In genomic region chr16:17224859-17225258, GRCh38 we compare ENCODE assay signal across 8 cellular contexts.
DNase-seq lines count a peak whose midpoint lies in the region; ATAC-seq and TF ChIP-seq lines count a peak whose summit lies in the region.

No MANE protein-coding gene starts in this region.

- H3K27ac ChIP-seq in naive thymus-derived CD4-positive, alpha-beta T cell (ENCODE audit: low read depth, low read length) = no peak overlapping the region

- H3K27me3 Mint-ChIP-seq in brain = no peaks in the 10 kb centered on the region
- H3K27me3 Mint-ChIP-seq in naive thymus-derived CD4-positive, alpha-beta T cell = no peaks in the 10 kb centered on the region

- POLR2A ChIA-PET in naive thymus-derived CD4-positive, alpha-beta T cell (lab: Charles Lee) = no interaction called here

- H3K4me1 ChIP-seq in naive thymus-derived CD4-positive, alpha-beta T cell (ENCODE audit: control insufficient read depth in 2 of 2, insufficient read depth in 2 of 2, low read length in 2 of 2) = no peaks in the 10 kb centered on the region

- no peaks in the 10 kb centered on the region for H3K27me3 ChIP-seq in naive thymus-derived CD4-positive, alpha-beta T cell (ENCODE audit: control insufficient read depth in 2 of 2, insufficient read depth in 2 of 2, low read length in 2 of 2)

- intact Hi-C loops in naive thymus-derived CD4-positive, alpha-beta T cell (cut with micrococcal nuclease) = no loop called here

- H3K36me3 ChIP-seq in naive thymus-derived CD4-positive, alpha-beta T cell (ENCODE audit: control insufficient read depth in 2 of 3, insufficient read depth in 3 of 3, low read length in 3 of 3) = no peaks in the 10 kb centered on the region

- H3K36me3 Mint-ChIP-seq in brain = peaks cover 9% of the 10 kb centered on the region
- peaks cover 13 to 36% (median 30%) of the 10 kb centered on the region in 5 donors for H3K36me3 Mint-ChIP-seq in naive thymus-derived CD4-positive, alpha-beta T cell

- peaks cover 0 to 4% (median 2%) of the 10 kb centered on the region in 5 experiments for H3K9me3 Mint-ChIP-seq in brain
- H3K9me3 Mint-ChIP-seq in naive thymus-derived CD4-positive, alpha-beta T cell = peaks cover 0 to 3% (median 0%) of the 10 kb centered on the region in 11 donors

- ATAC-seq in naive thymus-derived CD4-positive, alpha-beta T cell = peak; percentile 78
- ATAC-seq in HG02642 (IDR thresholded peaks at IDR 0.05; ENCODE audit: poor library complexity, unreplicated experiment) (no peak), GM18868 (IDR thresholded peaks at IDR 0.05; ENCODE audit: unreplicated experiment) (no peak)

- CTCF ChIA-PET in naive thymus-derived CD4-positive, alpha-beta T cell (lab: Charles Lee) = no interaction called here

- H3K9me3 ChIP-seq in naive thymus-derived CD4-positive, alpha-beta T cell (ENCODE audit: control insufficient read depth in 2 of 3, low read length in 3 of 3) = no peaks in the 10 kb centered on the region

- no peak for TF ChIP-seq CTCF in brain (conservative IDR thresholded peaks at IDR 0.05)

- peaks cover 44% of the 10 kb centered on the region for H3K4me1 Mint-ChIP-seq in brain
- peaks cover 17 to 44% (median 32%) of the 10 kb centered on the region in 7 donors for H3K4me1 Mint-ChIP-seq in naive thymus-derived CD4-positive, alpha-beta T cell

- DNase-seq in DMS 273 (lab: John Stamatoyannopoulos, UW; ENCODE audit: unreplicated experiment) = peak; percentile 98
- peak; percentile 77 for DNase-seq in NCI-H2171 (lab: John Stamatoyannopoulos, UW)
- DNase-seq in naive thymus-derived CD4-positive, alpha-beta T cell = no peak
- no peak for DNase-seq in occipital lobe (lab: John Stamatoyannopoulos, UW)
- DNase-seq in T-helper 9 cell = no peak

- peak overlapping the region; percentile 36 to 84 (median 70) for H3K27ac Mint-ChIP-seq in brain
- peak overlapping the region in 5 of 9 donors; percentile 15 to 75 (median 33) for H3K27ac Mint-ChIP-seq in naive thymus-derived CD4-positive, alpha-beta T cell

- H3K4me3 Mint-ChIP-seq in brain = peak overlapping the region in 3 of 5 experiments; percentile 13 to 66 (median 33)
- no peak overlapping the region for H3K4me3 Mint-ChIP-seq in naive thymus-derived CD4-positive, alpha-beta T cell

- no peak overlapping the region for H3K4me3 ChIP-seq in naive thymus-derived CD4-positive, alpha-beta T cell (ENCODE audit: low read length)

Comparison
In these comparisons a context has a peak if more than half of its experiments do, and no peak if none do; other contexts are left out.
1. DNase-seq: peak in DMS 273 (single experiment) and NCI-H2171 (single experiment); none in naive thymus-derived CD4-positive, alpha-beta T cell (0 of 9), occipital lobe (single experiment) and T-helper 9 cell (single experiment).
2. H3K4me3 Mint-ChIP-seq: peak in brain (3 of 5); none in naive thymus-derived CD4-positive, alpha-beta T cell (0 of 10).